In the genomic region with DNA sequence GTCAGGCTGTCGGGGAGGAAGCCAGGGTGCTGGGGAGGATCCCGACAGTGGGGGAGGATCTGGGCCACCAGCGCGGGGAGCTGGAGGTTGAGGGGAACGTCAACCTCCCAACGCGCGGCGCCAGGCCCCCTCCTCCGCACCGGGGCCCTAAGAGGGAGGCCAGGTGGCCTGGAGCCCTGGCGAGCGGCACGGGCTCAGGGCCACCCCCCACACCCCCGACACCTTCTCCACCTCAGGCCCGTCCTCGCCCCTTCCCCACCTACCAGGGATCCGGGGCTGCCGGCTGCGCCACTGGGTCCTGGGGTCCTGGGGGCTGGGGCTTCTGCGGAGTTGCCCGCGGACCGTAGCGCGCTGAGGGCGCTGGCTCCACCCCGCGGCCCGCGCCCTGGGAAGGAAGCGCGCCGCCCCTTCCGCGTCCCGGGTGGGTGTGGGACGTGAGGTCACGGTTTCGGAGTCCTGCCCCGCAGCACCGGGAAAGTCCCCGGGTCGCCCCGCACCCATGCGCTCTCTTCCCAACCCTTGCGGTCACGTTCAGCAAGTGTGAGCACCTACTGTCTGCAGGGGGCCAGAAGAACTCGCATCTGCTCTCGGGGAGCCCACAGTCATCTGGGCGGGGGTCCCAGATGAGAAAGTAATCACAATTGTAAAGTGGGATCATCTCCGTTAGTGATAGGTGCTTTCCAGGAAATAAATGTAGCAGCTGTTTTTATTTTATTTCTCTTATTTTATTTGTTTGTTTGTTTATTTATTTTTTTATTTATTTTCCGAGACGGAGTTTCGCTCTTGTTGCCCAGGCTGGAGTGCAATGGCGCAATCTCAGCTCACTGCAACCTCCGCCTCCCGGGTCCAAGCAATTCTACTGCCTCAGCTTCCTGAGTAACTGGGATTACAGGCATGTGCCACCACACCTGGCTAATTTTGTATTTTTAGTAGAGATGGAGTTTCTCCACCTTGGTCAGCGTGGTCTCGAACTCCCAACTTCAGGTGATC, we compare ENCODE assay signal across 1 cellular context.
TF ChIP-seq lines count a peak whose summit lies in the region.

A gene (minus strand): TSS at position 362 of the 990 bp plus-strand sequence. CDS start 13,335 bp downstream, outside the sequence.

TF ChIP-seq in HepG2, 621 proteins besides CTCF, POLR2A, EP300 and RAD21 (continued from another document and continues in another):
- TF ChIP-seq ARHGAP35 (CRISPR knock-in tag; IDR thresholded peaks at IDR 0.05; ENCODE audit: borderline replicate concordance) (no peak; the same call in 1 of the 2 replicates), ZNF782 (CRISPR knock-in tag; IDR thresholded peaks at IDR 0.05; ENCODE audit: borderline replicate concordance) (0 out of 2 replicates have a peak, but pooled peaks have one; percentile 45), SIX4 (CRISPR knock-in tag; IDR thresholded peaks at IDR 0.05) (no peak), NR3C1 (CRISPR knock-in tag; IDR thresholded peaks at IDR 0.05) (no peak), ZFP36 (IDR thresholded peaks at IDR 0.05; ENCODE audit: borderline replicate concordance, low read depth, low read length, partially characterized antibody) (no peak), FOXJ3 (CRISPR knock-in tag; IDR thresholded peaks at IDR 0.05; ENCODE audit: borderline replicate concordance) (no peak), ZC3H4 (CRISPR knock-in tag; IDR thresholded peaks at IDR 0.05; ENCODE audit: borderline replicate concordance) (no peak), HOXA7 (CRISPR knock-in tag; IDR thresholded peaks at IDR 0.05) (no peak), EED (CRISPR knock-in tag; IDR thresholded peaks at IDR 0.05) (no peak), POLR2G (IDR thresholded peaks at IDR 0.05; ENCODE audit: low read depth, low read length) (no peak), SNAPC2 (CRISPR knock-in tag; IDR thresholded peaks at IDR 0.05) (no peak), ZBTB7B (CRISPR knock-in tag; IDR thresholded peaks at IDR 0.05) (peak; percentile 76), ZNF274 (CRISPR knock-in tag; IDR thresholded peaks at IDR 0.05) (peak; percentile 29; the same call in 1 of the 2 replicates), ZFP82 (CRISPR knock-in tag; IDR thresholded peaks at IDR 0.05; ENCODE audit: borderline replicate concordance) (0 out of 2 replicates have a peak, but pooled peaks have one; percentile 65), PAWR (CRISPR knock-in tag; IDR thresholded peaks at IDR 0.05; ENCODE audit: borderline replicate concordance) (no peak), ZNF670 (CRISPR knock-in tag; IDR thresholded peaks at IDR 0.05; ENCODE audit: borderline replicate concordance) (no peak), AKAP8 (CRISPR knock-in tag; IDR thresholded peaks at IDR 0.05) (no peak), PHB2 (IDR thresholded peaks at IDR 0.05; ENCODE audit: partially characterized antibody) (no peak), ZBTB38 (CRISPR knock-in tag; IDR thresholded peaks at IDR 0.05) (peak; percentile 77; the same call in 1 of the 2 replicates), KAT8 (CRISPR knock-in tag; IDR thresholded peaks at IDR 0.05) (peak; percentile 49; the same call in 1 of the 2 replicates), PHF20 (CRISPR knock-in tag; IDR thresholded peaks at IDR 0.05) (peak; percentile 35; the same call in 1 of the 2 replicates), PRPF4 (IDR thresholded peaks at IDR 0.05; ENCODE audit: low read depth, low read length, poor library complexity, severe bottlenecking) (no peak), JUND (CRISPR knock-in tag; IDR thresholded peaks at IDR 0.05) (no peak), ZNF225 (CRISPR knock-in tag; IDR thresholded peaks at IDR 0.05) (no peak; the same call in 1 of the 2 replicates), AHR (CRISPR knock-in tag; IDR thresholded peaks at IDR 0.05) (no peak), HNRNPUL1 (IDR thresholded peaks at IDR 0.05; ENCODE audit: low read depth, low read length) (no peak), EHMT2 (IDR thresholded peaks at IDR 0.05; ENCODE audit: borderline replicate concordance, low read depth, low read length) (no peak)
- TF ChIP-seq, protein P1, sequence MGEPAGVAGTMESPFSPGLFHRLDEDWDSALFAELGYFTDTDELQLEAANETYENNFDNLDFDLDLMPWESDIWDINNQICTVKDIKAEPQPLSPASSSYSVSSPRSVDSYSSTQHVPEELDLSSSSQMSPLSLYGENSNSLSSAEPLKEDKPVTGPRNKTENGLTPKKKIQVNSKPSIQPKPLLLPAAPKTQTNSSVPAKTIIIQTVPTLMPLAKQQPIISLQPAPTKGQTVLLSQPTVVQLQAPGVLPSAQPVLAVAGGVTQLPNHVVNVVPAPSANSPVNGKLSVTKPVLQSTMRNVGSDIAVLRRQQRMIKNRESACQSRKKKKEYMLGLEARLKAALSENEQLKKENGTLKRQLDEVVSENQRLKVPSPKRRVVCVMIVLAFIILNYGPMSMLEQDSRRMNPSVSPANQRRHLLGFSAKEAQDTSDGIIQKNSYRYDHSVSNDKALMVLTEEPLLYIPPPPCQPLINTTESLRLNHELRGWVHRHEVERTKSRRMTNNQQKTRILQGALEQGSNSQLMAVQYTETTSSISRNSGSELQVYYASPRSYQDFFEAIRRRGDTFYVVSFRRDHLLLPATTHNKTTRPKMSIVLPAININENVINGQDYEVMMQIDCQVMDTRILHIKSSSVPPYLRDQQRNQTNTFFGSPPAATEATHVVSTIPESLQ (CRISPR knock-in tag; conservative IDR thresholded peaks at IDR 0.05) = no peak
- TF ChIP-seq, protein P2, sequence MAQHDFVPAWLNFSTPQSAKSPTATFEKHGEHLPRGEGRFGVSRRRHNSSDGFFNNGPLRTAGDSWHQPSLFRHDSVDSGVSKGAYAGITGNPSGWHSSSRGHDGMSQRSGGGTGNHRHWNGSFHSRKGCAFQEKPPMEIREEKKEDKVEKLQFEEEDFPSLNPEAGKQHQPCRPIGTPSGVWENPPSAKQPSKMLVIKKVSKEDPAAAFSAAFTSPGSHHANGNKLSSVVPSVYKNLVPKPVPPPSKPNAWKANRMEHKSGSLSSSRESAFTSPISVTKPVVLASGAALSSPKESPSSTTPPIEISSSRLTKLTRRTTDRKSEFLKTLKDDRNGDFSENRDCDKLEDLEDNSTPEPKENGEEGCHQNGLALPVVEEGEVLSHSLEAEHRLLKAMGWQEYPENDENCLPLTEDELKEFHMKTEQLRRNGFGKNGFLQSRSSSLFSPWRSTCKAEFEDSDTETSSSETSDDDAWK (CRISPR knock-in tag; IDR thresholded peaks at IDR 0.05) = no peak
- TF ChIP-seq, protein P3, sequence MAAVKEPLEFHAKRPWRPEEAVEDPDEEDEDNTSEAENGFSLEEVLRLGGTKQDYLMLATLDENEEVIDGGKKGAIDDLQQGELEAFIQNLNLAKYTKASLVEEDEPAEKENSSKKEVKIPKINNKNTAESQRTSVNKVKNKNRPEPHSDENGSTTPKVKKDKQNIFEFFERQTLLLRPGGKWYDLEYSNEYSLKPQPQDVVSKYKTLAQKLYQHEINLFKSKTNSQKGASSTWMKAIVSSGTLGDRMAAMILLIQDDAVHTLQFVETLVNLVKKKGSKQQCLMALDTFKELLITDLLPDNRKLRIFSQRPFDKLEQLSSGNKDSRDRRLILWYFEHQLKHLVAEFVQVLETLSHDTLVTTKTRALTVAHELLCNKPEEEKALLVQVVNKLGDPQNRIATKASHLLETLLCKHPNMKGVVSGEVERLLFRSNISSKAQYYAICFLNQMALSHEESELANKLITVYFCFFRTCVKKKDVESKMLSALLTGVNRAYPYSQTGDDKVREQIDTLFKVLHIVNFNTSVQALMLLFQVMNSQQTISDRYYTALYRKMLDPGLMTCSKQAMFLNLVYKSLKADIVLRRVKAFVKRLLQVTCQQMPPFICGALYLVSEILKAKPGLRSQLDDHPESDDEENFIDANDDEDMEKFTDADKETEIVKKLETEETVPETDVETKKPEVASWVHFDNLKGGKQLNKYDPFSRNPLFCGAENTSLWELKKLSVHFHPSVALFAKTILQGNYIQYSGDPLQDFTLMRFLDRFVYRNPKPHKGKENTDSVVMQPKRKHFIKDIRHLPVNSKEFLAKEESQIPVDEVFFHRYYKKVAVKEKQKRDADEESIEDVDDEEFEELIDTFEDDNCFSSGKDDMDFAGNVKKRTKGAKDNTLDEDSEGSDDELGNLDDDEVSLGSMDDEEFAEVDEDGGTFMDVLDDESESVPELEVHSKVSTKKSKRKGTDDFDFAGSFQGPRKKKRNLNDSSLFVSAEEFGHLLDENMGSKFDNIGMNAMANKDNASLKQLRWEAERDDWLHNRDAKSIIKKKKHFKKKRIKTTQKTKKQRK (IDR thresholded peaks at IDR 0.05; ENCODE audit: low read length) = no peak
- TF ChIP-seq, protein P4, sequence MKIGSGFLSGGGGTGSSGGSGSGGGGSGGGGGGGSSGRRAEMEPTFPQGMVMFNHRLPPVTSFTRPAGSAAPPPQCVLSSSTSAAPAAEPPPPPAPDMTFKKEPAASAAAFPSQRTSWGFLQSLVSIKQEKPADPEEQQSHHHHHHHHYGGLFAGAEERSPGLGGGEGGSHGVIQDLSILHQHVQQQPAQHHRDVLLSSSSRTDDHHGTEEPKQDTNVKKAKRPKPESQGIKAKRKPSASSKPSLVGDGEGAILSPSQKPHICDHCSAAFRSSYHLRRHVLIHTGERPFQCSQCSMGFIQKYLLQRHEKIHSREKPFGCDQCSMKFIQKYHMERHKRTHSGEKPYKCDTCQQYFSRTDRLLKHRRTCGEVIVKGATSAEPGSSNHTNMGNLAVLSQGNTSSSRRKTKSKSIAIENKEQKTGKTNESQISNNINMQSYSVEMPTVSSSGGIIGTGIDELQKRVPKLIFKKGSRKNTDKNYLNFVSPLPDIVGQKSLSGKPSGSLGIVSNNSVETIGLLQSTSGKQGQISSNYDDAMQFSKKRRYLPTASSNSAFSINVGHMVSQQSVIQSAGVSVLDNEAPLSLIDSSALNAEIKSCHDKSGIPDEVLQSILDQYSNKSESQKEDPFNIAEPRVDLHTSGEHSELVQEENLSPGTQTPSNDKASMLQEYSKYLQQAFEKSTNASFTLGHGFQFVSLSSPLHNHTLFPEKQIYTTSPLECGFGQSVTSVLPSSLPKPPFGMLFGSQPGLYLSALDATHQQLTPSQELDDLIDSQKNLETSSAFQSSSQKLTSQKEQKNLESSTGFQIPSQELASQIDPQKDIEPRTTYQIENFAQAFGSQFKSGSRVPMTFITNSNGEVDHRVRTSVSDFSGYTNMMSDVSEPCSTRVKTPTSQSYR (CRISPR knock-in tag; IDR thresholded peaks at IDR 0.05; ENCODE audit: borderline replicate concordance) = no peak
- TF ChIP-seq, protein P5, sequence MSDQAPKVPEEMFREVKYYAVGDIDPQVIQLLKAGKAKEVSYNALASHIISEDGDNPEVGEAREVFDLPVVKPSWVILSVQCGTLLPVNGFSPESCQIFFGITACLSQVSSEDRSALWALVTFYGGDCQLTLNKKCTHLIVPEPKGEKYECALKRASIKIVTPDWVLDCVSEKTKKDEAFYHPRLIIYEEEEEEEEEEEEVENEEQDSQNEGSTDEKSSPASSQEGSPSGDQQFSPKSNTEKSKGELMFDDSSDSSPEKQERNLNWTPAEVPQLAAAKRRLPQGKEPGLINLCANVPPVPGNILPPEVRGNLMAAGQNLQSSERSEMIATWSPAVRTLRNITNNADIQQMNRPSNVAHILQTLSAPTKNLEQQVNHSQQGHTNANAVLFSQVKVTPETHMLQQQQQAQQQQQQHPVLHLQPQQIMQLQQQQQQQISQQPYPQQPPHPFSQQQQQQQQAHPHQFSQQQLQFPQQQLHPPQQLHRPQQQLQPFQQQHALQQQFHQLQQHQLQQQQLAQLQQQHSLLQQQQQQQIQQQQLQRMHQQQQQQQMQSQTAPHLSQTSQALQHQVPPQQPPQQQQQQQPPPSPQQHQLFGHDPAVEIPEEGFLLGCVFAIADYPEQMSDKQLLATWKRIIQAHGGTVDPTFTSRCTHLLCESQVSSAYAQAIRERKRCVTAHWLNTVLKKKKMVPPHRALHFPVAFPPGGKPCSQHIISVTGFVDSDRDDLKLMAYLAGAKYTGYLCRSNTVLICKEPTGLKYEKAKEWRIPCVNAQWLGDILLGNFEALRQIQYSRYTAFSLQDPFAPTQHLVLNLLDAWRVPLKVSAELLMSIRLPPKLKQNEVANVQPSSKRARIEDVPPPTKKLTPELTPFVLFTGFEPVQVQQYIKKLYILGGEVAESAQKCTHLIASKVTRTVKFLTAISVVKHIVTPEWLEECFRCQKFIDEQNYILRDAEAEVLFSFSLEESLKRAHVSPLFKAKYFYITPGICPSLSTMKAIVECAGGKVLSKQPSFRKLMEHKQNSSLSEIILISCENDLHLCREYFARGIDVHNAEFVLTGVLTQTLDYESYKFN (CRISPR knock-in tag; conservative IDR thresholded peaks at IDR 0.05) = 0 out of 2 replicates have a peak, but pooled peaks have one; percentile 22
- TF ChIP-seq, protein P6, sequence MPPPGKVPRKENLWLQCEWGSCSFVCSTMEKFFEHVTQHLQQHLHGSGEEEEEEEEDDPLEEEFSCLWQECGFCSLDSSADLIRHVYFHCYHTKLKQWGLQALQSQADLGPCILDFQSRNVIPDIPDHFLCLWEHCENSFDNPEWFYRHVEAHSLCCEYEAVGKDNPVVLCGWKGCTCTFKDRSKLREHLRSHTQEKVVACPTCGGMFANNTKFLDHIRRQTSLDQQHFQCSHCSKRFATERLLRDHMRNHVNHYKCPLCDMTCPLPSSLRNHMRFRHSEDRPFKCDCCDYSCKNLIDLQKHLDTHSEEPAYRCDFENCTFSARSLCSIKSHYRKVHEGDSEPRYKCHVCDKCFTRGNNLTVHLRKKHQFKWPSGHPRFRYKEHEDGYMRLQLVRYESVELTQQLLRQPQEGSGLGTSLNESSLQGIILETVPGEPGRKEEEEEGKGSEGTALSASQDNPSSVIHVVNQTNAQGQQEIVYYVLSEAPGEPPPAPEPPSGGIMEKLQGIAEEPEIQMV (CRISPR knock-in tag; IDR thresholded peaks at IDR 0.05; ENCODE audit: low read depth) = peak; percentile 97
- TF ChIP-seq, protein P7, sequence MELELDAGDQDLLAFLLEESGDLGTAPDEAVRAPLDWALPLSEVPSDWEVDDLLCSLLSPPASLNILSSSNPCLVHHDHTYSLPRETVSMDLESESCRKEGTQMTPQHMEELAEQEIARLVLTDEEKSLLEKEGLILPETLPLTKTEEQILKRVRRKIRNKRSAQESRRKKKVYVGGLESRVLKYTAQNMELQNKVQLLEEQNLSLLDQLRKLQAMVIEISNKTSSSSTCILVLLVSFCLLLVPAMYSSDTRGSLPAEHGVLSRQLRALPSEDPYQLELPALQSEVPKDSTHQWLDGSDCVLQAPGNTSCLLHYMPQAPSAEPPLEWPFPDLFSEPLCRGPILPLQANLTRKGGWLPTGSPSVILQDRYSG (CRISPR knock-in tag; IDR thresholded peaks at IDR 0.05) = no peak
- TF ChIP-seq, protein P8, sequence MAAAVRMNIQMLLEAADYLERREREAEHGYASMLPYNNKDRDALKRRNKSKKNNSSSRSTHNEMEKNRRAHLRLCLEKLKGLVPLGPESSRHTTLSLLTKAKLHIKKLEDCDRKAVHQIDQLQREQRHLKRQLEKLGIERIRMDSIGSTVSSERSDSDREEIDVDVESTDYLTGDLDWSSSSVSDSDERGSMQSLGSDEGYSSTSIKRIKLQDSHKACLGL (CRISPR knock-in tag; IDR thresholded peaks at IDR 0.05) = no peak
- TF ChIP-seq, protein P9, sequence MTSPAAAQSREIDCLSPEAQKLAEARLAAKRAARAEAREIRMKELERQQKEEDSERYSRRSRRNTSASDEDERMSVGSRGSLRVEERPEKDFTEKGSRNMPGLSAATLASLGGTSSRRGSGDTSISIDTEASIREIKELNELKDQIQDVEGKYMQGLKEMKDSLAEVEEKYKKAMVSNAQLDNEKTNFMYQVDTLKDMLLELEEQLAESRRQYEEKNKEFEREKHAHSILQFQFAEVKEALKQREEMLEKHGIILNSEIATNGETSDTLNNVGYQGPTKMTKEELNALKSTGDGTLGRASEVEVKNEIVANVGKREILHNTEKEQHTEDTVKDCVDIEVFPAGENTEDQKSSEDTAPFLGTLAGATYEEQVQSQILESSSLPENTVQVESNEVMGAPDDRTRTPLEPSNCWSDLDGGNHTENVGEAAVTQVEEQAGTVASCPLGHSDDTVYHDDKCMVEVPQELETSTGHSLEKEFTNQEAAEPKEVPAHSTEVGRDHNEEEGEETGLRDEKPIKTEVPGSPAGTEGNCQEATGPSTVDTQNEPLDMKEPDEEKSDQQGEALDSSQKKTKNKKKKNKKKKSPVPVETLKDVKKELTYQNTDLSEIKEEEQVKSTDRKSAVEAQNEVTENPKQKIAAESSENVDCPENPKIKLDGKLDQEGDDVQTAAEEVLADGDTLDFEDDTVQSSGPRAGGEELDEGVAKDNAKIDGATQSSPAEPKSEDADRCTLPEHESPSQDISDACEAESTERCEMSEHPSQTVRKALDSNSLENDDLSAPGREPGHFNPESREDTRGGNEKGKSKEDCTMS (CRISPR knock-in tag; conservative IDR thresholded peaks at IDR 0.05) = no peak
